ENCODE assay signal across 10 cellular contexts in genomic region chr2:26274058-26274613, GRCh38. TPM values are rescaled to one million over a fixed set of nuclear protein-coding genes. Genes with fewer than 3 reads are reported as not detected.
A peak's percentile ranks its signal among the peaks of the same experiment; 100 is the strongest.
DNase-seq lines count a peak whose midpoint lies in the region; ATAC-seq and TF ChIP-seq lines count a peak whose summit lies in the region.
"Had no signal": no experiment of that assay in that cellular context is flagged by ENCODE, and none has a peak within 500 bp of the region (broad histone marks: within the 10 kb centered on the region; RNA-seq: fewer than 3 reads in every experiment).

No MANE protein-coding gene starts in this region.

- H3K27ac ChIP-seq in Peyer's patch (peak overlapping the region; percentile 2 to 86 (median 60)), gastrocnemius medialis (peak overlapping the region; percentile 81 to 84 (median 82))

- H3K9me3 ChIP-seq in Peyer's patch = no peaks in the 10 kb centered on the region
- no peaks in the 10 kb centered on the region for H3K9me3 ChIP-seq in gastrocnemius medialis

- peaks cover 9% of the 10 kb centered on the region for H3K4me1 Mint-ChIP-seq in activated CD4-positive, alpha-beta T cell treated with anti-CD3 and anti-CD28 coated beads, Interleukin-2, amount 10 ng/mL, durations not matched to agents 24 days and 14 days
- H3K4me1 Mint-ChIP-seq in activated T-helper 1 cell treated with anti-CD3 and anti-CD28 coated beads, Interleukin-12 subunit alpha, Interleukin-12 subunit beta, Interleukin-2, Interleukin-4 antibody, amounts not matched to agents 30 ng/mL and 10 ng/mL and 1 ng/mL, durations not matched to agents 14 hours and 24 hours and 36 hours (ENCODE audit: low read depth) = peaks cover 11% of the 10 kb centered on the region

- no peaks in the 10 kb centered on the region for H3K27me3 Mint-ChIP-seq in activated CD4-positive, alpha-beta T cell treated with anti-CD3 and anti-CD28 coated beads, Interleukin-2, amount 10 ng/mL, durations not matched to agents 24 days and 14 days
- no peaks in the 10 kb centered on the region for H3K27me3 Mint-ChIP-seq in activated T-helper 1 cell treated with anti-CD3 and anti-CD28 coated beads, Interleukin-12 subunit alpha, Interleukin-12 subunit beta, Interleukin-2, Interleukin-4 antibody, amounts not matched to agents 30 ng/mL and 10 ng/mL and 1 ng/mL, durations not matched to agents 14 hours and 24 hours and 36 hours (ENCODE audit: insufficient read depth)
- H3K27me3 Mint-ChIP-seq: dendritic cell treated with granulocyte-macrophage colony-stimulating factor and Interleukin-4, amounts not matched to agents 40 ng/mL and 50 ng/mL, for 4 days had no signal

- H3K9me3 Mint-ChIP-seq in activated CD4-positive, alpha-beta T cell treated with anti-CD3 and anti-CD28 coated beads, Interleukin-2, amount 10 ng/mL, durations not matched to agents 24 days and 14 days = no peaks in the 10 kb centered on the region
- H3K9me3 Mint-ChIP-seq in activated T-helper 1 cell treated with anti-CD3 and anti-CD28 coated beads, Interleukin-12 subunit alpha, Interleukin-12 subunit beta, Interleukin-2, Interleukin-4 antibody, amounts not matched to agents 30 ng/mL and 10 ng/mL and 1 ng/mL, durations not matched to agents 14 hours and 24 hours and 36 hours = no peaks in the 10 kb centered on the region
- H3K9me3 Mint-ChIP-seq: dendritic cell treated with granulocyte-macrophage colony-stimulating factor and Interleukin-4, amounts not matched to agents 40 ng/mL and 50 ng/mL, for 4 days had no signal

- peaks cover 0 to 19% (median 0%) of the 10 kb centered on the region in 3 donors for H3K36me3 ChIP-seq in Peyer's patch
- peaks cover 0 to 45% of the 10 kb centered on the region in 2 donors for H3K36me3 ChIP-seq in gastrocnemius medialis

- no peak overlapping the region for H3K4me3 Mint-ChIP-seq in activated CD4-positive, alpha-beta T cell treated with anti-CD3 and anti-CD28 coated beads, Interleukin-2, amount 10 ng/mL, durations not matched to agents 24 days and 14 days
- no peak overlapping the region for H3K4me3 Mint-ChIP-seq in activated T-helper 1 cell treated with anti-CD3 and anti-CD28 coated beads, Interleukin-12 subunit alpha, Interleukin-12 subunit beta, Interleukin-2, Interleukin-4 antibody, amounts not matched to agents 30 ng/mL and 10 ng/mL and 1 ng/mL, durations not matched to agents 14 hours and 24 hours and 36 hours
- H3K4me3 Mint-ChIP-seq: dendritic cell treated with granulocyte-macrophage colony-stimulating factor and Interleukin-4, amounts not matched to agents 40 ng/mL and 50 ng/mL, for 4 days had no signal

- H3K4me3 ChIP-seq in Peyer's patch = no peak overlapping the region
- H3K4me3 ChIP-seq in fibroblast of the aortic adventitia (ENCODE audit: low read depth, low read length) = no peak overlapping the region
- H3K4me3 ChIP-seq in gastrocnemius medialis = peak overlapping the region in 2 of 4 donors; percentile 8 to 15

- no peak overlapping the region for H3K27ac Mint-ChIP-seq in activated CD4-positive, alpha-beta T cell treated with anti-CD3 and anti-CD28 coated beads, Interleukin-2, amount 10 ng/mL, durations not matched to agents 24 days and 14 days
- H3K27ac Mint-ChIP-seq in activated T-helper 1 cell treated with anti-CD3 and anti-CD28 coated beads, Interleukin-12 subunit alpha, Interleukin-12 subunit beta, Interleukin-2, Interleukin-4 antibody, amounts not matched to agents 30 ng/mL and 10 ng/mL and 1 ng/mL, durations not matched to agents 14 hours and 24 hours and 36 hours = no peak overlapping the region
- H3K27ac Mint-ChIP-seq: dendritic cell treated with granulocyte-macrophage colony-stimulating factor and Interleukin-4, amounts not matched to agents 40 ng/mL and 50 ng/mL, for 4 days had no signal

- peaks cover 0 to 16% (median 3%) of the 10 kb centered on the region in 4 donors for H3K4me1 ChIP-seq in Peyer's patch
- H3K4me1 ChIP-seq in gastrocnemius medialis = peaks cover 32 to 35% of the 10 kb centered on the region in 2 donors

- ATAC-seq in gastrocnemius medialis (peak; percentile 96 to 98), HG03520 (IDR thresholded peaks at IDR 0.05; ENCODE audit: unreplicated experiment) (no peak)

- in situ Hi-C loops in gastrocnemius medialis (cut with MboI; ENCODE audit: low sequenced_read_pairs in 4 of 4) = no loop called here

- intact Hi-C loops in gastrocnemius medialis (cut with DNase I; ENCODE audit: low total_unique reads) = loop anchor here (1.0 to 2.0 kb wide), 2 partner anchors 30 to 57 kb away; partner anchors contain the start of genes HADHA and HADHB
- intact Hi-C loops in activated CD4-positive, alpha-beta T cell treated with anti-CD3 and anti-CD28 coated beads, Interleukin-2, amount 10 ng/mL, durations not matched to agents 24 days and 14 days (cut with micrococcal nuclease) = no loop called here
- intact Hi-C loops in activated T-helper 1 cell treated with anti-CD3 and anti-CD28 coated beads, Interleukin-12 subunit alpha, Interleukin-12 subunit beta, Interleukin-2, Interleukin-4 antibody, amounts not matched to agents 30 ng/mL and 10 ng/mL and 1 ng/mL, durations not matched to agents 14 hours and 24 hours and 36 hours (cut with micrococcal nuclease) = no loop called here

- TF ChIP-seq POLR2A in Peyer's patch (IDR thresholded peaks at IDR 0.05) (no peak), gastrocnemius medialis (IDR thresholded peaks at IDR 0.05) (no peak)

- TF ChIP-seq CTCF in Peyer's patch (IDR thresholded peaks at IDR 0.05) (peak in 1 of 6 experiments; percentile 11), fibroblast of the aortic adventitia (IDR thresholded peaks at IDR 0.05; ENCODE audit: insufficient read depth, low read length) (no peak), gastrocnemius medialis (IDR thresholded peaks at IDR 0.05 in 4 of 5, conservative IDR thresholded peaks at IDR 0.05 in 1 of 5) (no peak)

- H3K27me3 ChIP-seq in Peyer's patch (no peaks in the 10 kb centered on the region), gastrocnemius medialis (no peaks in the 10 kb centered on the region)

- H3K36me3 Mint-ChIP-seq in activated CD4-positive, alpha-beta T cell treated with anti-CD3 and anti-CD28 coated beads, Interleukin-2, amount 10 ng/mL, durations not matched to agents 24 days and 14 days (ENCODE audit: low read depth) = peaks cover 31% of the 10 kb centered on the region
- peaks cover 18% of the 10 kb centered on the region for H3K36me3 Mint-ChIP-seq in activated T-helper 1 cell treated with anti-CD3 and anti-CD28 coated beads, Interleukin-12 subunit alpha, Interleukin-12 subunit beta, Interleukin-2, Interleukin-4 antibody, amounts not matched to agents 30 ng/mL and 10 ng/mL and 1 ng/mL, durations not matched to agents 14 hours and 24 hours and 36 hours (ENCODE audit: low read depth)

- DNase-seq in EL (peak; percentile 83), Peyer's patch (peak in 1 of 3 donors; percentile 85), fibroblast of the aortic adventitia (ENCODE audit: low read depth) (peak; percentile 98), gastrocnemius medialis (peak; percentile 64 to 81), ecto neural progenitor cell (ENCODE audit: low spot score) (no peak)
- no peak for DNase-seq in activated CD4-positive, alpha-beta T cell treated with anti-CD3 and anti-CD28 coated beads, Interleukin-2, amount 10 ng/mL, durations not matched to agents 24 days and 14 days
- DNase-seq in activated T-helper 1 cell treated with anti-CD3 and anti-CD28 coated beads, Interleukin-12 subunit alpha, Interleukin-12 subunit beta, Interleukin-2, Interleukin-4 antibody, amounts not matched to agents 30 ng/mL and 10 ng/mL and 1 ng/mL, durations not matched to agents 14 hours and 24 hours and 36 hours (ENCODE audit: low spot score) = no peak
- DNase-seq: NCI-H187 treated with DMSO at 0.1 percent for 48 hours had no signal

RNA-seq across cellular contexts. Expression of gene HADHB, which starts 29.4 kb away (rescaled TPM):
- total RNA-seq in Peyer's patch = 100 to 1,000 TPM; 120 to 413 (median 251) TPM
- 102 and 107 TPM in 2 replicates for total RNA-seq in fibroblast of the aortic adventitia (ENCODE audit: low replicate concordance)
- total RNA-seq in gastrocnemius medialis = 100 to 1,000 TPM; 719 to 936 (median 781) TPM
- 81.2 and 86.6 TPM in 2 replicates for total RNA-seq in activated CD4-positive, alpha-beta T cell treated with anti-CD3 and anti-CD28 coated beads, Interleukin-2, amount 10 ng/mL, durations not matched to agents 24 days and 14 days
- total RNA-seq in activated T-helper 1 cell treated with anti-CD3 and anti-CD28 coated beads, Interleukin-12 subunit alpha, Interleukin-12 subunit beta, Interleukin-2, Interleukin-4 antibody, amounts not matched to agents 30 ng/mL and 10 ng/mL and 1 ng/mL, durations not matched to agents 14 hours and 24 hours and 36 hours = 78.8 and 78.9 TPM in 2 replicates

RNA-seq across cellular contexts. Expression of gene HADHA, which starts 29.7 kb away (rescaled TPM):
- total RNA-seq in Peyer's patch (100 to 1,000 TPM; 105 to 438 (median 267) TPM), fibroblast of the aortic adventitia (ENCODE audit: low replicate concordance) (135 and 174 TPM in 2 replicates), gastrocnemius medialis (100 to 1,000 TPM; 443 to 480 (median 462) TPM)
- 110 and 112 TPM in 2 replicates for total RNA-seq in activated CD4-positive, alpha-beta T cell treated with anti-CD3 and anti-CD28 coated beads, Interleukin-2, amount 10 ng/mL, durations not matched to agents 24 days and 14 days
- total RNA-seq in activated T-helper 1 cell treated with anti-CD3 and anti-CD28 coated beads, Interleukin-12 subunit alpha, Interleukin-12 subunit beta, Interleukin-2, Interleukin-4 antibody, amounts not matched to agents 30 ng/mL and 10 ng/mL and 1 ng/mL, durations not matched to agents 14 hours and 24 hours and 36 hours = 96.8 and 99.9 TPM in 2 replicates

Comparison
In these comparisons a context has a peak if more than half of its experiments do, and no peak if none do; other contexts are left out.
1. DNase-seq: peak in EL (single experiment), fibroblast of the aortic adventitia (single experiment) and gastrocnemius medialis (2 of 2); none in activated CD4-positive, alpha-beta T cell treated with anti-CD3 and anti-CD28 coated beads, Interleukin-2, amount 10 ng/mL, durations not matched to agents 24 days and 14 days (single experiment), activated T-helper 1 cell treated with anti-CD3 and anti-CD28 coated beads, Interleukin-12 subunit alpha, Interleukin-12 subunit beta, Interleukin-2, Interleukin-4 antibody, amounts not matched to agents 30 ng/mL and 10 ng/mL and 1 ng/mL, durations not matched to agents 14 hours and 24 hours and 36 hours (single experiment) and ecto neural progenitor cell (single experiment).